In genomic region chr11:72354356-72355115, GRCh38 we compare ENCODE assay signal across 20 cellular contexts.
DNase-seq lines count a peak whose midpoint lies in the region; ATAC-seq and TF ChIP-seq lines count a peak whose summit lies in the region.
"Had no signal": no experiment of that assay in that cellular context is flagged by ENCODE, and none has a peak within 500 bp of the region (broad histone marks: within the 10 kb centered on the region; RNA-seq: fewer than 3 reads in every experiment).

No MANE protein-coding gene starts in this region.

- H3K27me3 Mint-ChIP-seq in Caco-2 (ENCODE audit: insufficient read depth, unreplicated experiment): no peaks in the 10 kb centered on the region
- H3K27me3 Mint-ChIP-seq: IgD-negative memory B cell; stimulated activated naive CD8-positive, alpha-beta T cell treated with anti-CD3 and anti-CD28 coated beads, Interleukin-15, amount 100 ng/mL, for 72 hours had no signal

- no peak for TF ChIP-seq CTCF in Caco-2 (IDR thresholded peaks at IDR 0.05; ENCODE audit: insufficient read depth in 1 of 2, low read depth in 1 of 2, low read length in 1 of 2, severe bottlenecking in 1 of 2, unreplicated experiment in 1 of 2)

- CTCF ChIA-PET in Caco-2 (lab: Charles Lee): interaction anchor here (0.6 to 5.8 kb wide), 22 partner anchors 8 to 377 kb away, joined by 3 to 143 read pairs (median 4); partner anchors contain the start of gene CLPB

- intact Hi-C loops in Caco-2 (cut with micrococcal nuclease; ENCODE audit: unreplicated experiment): loop anchor here (1.0 kb wide), 3 partner anchors 44 to 77 kb away; no protein-coding TSS in a partner anchor

- H3K36me3 ChIP-seq in Caco-2 (ENCODE audit: control insufficient read depth, insufficient read depth, low read length): no peaks in the 10 kb centered on the region
- H3K36me3 ChIP-seq: vagina had no signal

- no TSS peak for BruUV-seq in Caco-2 (replicated peaks; lab: Mats Ljungman, UMichigan)

- DNase-seq in Caco-2 (peak; percentile 31 to 59), HT1080 (ENCODE audit: low read depth) (peak; percentile 52), astrocyte of the hippocampus (ENCODE audit: low read depth, low spot score) (peak; percentile 45), iris pigment epithelial cell (ENCODE audit: low read depth) (peak; percentile 28), AML-193 (lab: John Stamatoyannopoulos, UW) (no peak), SHP77 treated with DMSO at 0.1 percent for 48 hours (lab: John Stamatoyannopoulos, UW) (no peak), NCI-H1694 (lab: John Stamatoyannopoulos, UW) (no peak)
- DNase-seq: activated CD8-positive, alpha-beta T cell treated with anti-CD3 and anti-CD28 coated beads, Interleukin-2, amount 10 ng/mL, durations not matched to agents 7 days and 5 days; activated T-cell treated with anti-CD3 and anti-CD28 coated beads, Interleukin-2, amount 50 U/mL, for 48 hours; central memory CD4-positive, alpha-beta T cell; effector CD8-positive, alpha-beta T cell; right cardiac atrium; stimulated activated naive CD8-positive, alpha-beta T cell treated with anti-CD3 and anti-CD28 coated beads, Interleukin-15, amount 100 ng/mL, for 72 hours; T-helper 1 cell had no signal

- H3K4me3 Mint-ChIP-seq in Caco-2 (ENCODE audit: unreplicated experiment): no peak overlapping the region
- H3K4me3 Mint-ChIP-seq: activated CD8-positive, alpha-beta T cell treated with anti-CD3 and anti-CD28 coated beads, Interleukin-2, amount 10 ng/mL, durations not matched to agents 7 days and 5 days; IgD-negative memory B cell; stimulated activated naive CD8-positive, alpha-beta T cell treated with anti-CD3 and anti-CD28 coated beads, Interleukin-15, amount 100 ng/mL, for 72 hours had no signal

- ATAC-seq in GM21447 (IDR thresholded peaks at IDR 0.05; ENCODE audit: unreplicated experiment): no peak
- ATAC-seq: activated CD8-positive, alpha-beta T cell treated with anti-CD3 and anti-CD28 coated beads, Interleukin-2, amount 10 ng/mL, durations not matched to agents 7 days and 5 days; left lobe of liver; Panc1; right cardiac atrium; stimulated activated naive CD8-positive, alpha-beta T cell treated with anti-CD3 and anti-CD28 coated beads, Interleukin-15, amount 100 ng/mL, for 72 hours had no signal

- H3K36me3 Mint-ChIP-seq in Caco-2 (ENCODE audit: insufficient read depth, unreplicated experiment): no peaks in the 10 kb centered on the region

- no peaks in the 10 kb centered on the region for H3K9me3 Mint-ChIP-seq in Caco-2 (ENCODE audit: unreplicated experiment)
- H3K9me3 Mint-ChIP-seq: IgD-negative memory B cell; stimulated activated naive CD8-positive, alpha-beta T cell treated with anti-CD3 and anti-CD28 coated beads, Interleukin-15, amount 100 ng/mL, for 72 hours had no signal

- no peak overlapping the region for H3K4me3 ChIP-seq in Caco-2 (ENCODE audit: low read depth, low read length)
- H3K4me3 ChIP-seq: GM12878, vagina had no signal

- POLR2A ChIA-PET in Caco-2 (lab: Charles Lee): interaction anchor here (1.0 kb wide), 1 partner anchor 60 kb away, joined by 3 read pairs; no protein-coding TSS in a partner anchor

- H3K4me1 Mint-ChIP-seq in Caco-2 (ENCODE audit: low read depth, unreplicated experiment): peaks cover 15% of the 10 kb centered on the region
- H3K4me1 Mint-ChIP-seq: IgD-negative memory B cell; stimulated activated naive CD8-positive, alpha-beta T cell treated with anti-CD3 and anti-CD28 coated beads, Interleukin-15, amount 100 ng/mL, for 72 hours had no signal

- peaks cover 7% of the 10 kb centered on the region; the same call in 1 of the 2 replicates for H3K4me1 ChIP-seq in Caco-2
- H3K4me1 ChIP-seq: vagina had no signal

- H3K27ac Mint-ChIP-seq in Caco-2 (ENCODE audit: unreplicated experiment): no peak overlapping the region
- H3K27ac Mint-ChIP-seq: activated CD8-positive, alpha-beta T cell treated with anti-CD3 and anti-CD28 coated beads, Interleukin-2, amount 10 ng/mL, durations not matched to agents 7 days and 5 days; IgD-negative memory B cell had no signal

- H3K9me3 ChIP-seq in Caco-2: no peaks in the 10 kb centered on the region
- H3K9me3 ChIP-seq: vagina had no signal

- no peaks in the 10 kb centered on the region for H3K27me3 ChIP-seq in Caco-2 (replicated peaks; ENCODE audit: control insufficient read depth, insufficient read depth, low read length)
- H3K27me3 ChIP-seq: vagina had no signal

Comparison
In these comparisons a context has a peak if more than half of its experiments do, and no peak if none do; other contexts are left out.
1. DNase-seq: peak in Caco-2 (2 of 2), HT1080 (single experiment), astrocyte of the hippocampus (single experiment) and iris pigment epithelial cell (single experiment); none in AML-193 (0 of 2), SHP77 treated with DMSO at 0.1 percent for 48 hours (single experiment) and NCI-H1694 (single experiment).